Comparison of ENCODE assay signal across 11 cellular contexts in the genomic region with DNA sequence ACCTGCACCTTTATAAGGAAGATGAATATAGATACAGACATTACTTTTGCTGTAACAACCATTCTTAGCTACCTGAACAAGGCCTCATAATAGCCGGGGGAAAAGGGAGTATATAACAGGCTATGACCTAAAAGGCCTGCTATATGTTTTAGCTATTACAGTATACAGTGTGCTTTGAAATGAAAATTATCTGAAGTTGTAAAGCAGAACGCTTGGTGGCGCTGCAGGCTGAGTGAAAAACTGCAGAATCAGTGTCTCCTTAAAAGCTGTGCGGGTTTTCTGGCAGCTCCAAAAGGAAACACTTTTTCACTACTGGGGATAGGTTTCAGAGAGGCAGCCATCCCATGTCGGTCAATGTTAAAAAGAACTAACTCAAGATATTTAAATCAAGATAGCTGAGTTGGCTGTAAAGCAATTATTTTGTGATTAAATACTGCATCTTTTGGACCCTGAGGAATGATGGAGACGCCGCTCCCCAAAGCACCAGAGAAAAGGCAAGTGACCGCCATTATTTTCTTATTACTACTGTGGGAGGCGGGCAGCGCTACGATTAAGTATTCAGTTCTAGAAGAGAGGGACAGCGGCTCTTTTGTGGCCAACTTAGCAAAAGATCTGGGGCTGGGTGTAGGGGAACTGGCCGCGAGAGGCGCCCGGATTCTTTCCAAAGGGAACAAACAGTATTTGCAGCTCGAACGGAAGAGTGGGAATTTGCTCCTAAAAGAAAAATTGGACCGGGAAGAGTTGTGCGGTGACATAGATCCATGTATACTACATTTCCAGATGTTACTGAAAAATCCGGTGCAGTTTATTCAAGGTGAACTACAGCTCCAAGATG. TPM values are rescaled to one million over a fixed set of nuclear protein-coding genes. Genes with fewer than 3 reads are reported as not detected.
A peak's percentile ranks its signal among the peaks of the same experiment; 100 is the strongest.
DNase-seq lines count a peak whose midpoint lies in the region; TF ChIP-seq lines count a peak whose summit lies in the region.
"Had no signal": no experiment of that assay in that cellular context is flagged by ENCODE, and none has a peak within 500 bp of the region (broad histone marks: within the 10 kb centered on the region; RNA-seq: fewer than 3 reads in every experiment).

No MANE protein-coding gene starts in this region.

- H3K4me1 Mint-ChIP-seq in brain, result no peaks in the 10 kb centered on the region
- H3K4me1 Mint-ChIP-seq: activated naive CD8-positive, alpha-beta T cell treated with anti-CD3 and anti-CD28 coated beads for 36 hours had no signal

- peaks cover 54 to 78% (median 74%) of the 10 kb centered on the region in 5 experiments for H3K9me3 Mint-ChIP-seq in brain

- H3K36me3 Mint-ChIP-seq in brain, result peaks cover 79% of the 10 kb centered on the region

- TF ChIP-seq CTCF in brain (conservative IDR thresholded peaks at IDR 0.05), result no peak

- peak overlapping the region in 3 of 5 experiments; percentile 49 to 77 (median 72) for H3K4me3 Mint-ChIP-seq in brain
- H3K4me3 Mint-ChIP-seq: activated naive CD8-positive, alpha-beta T cell treated with anti-CD3 and anti-CD28 coated beads for 36 hours had no signal

- peak overlapping the region in 1 of 5 experiments; percentile 71 for H3K27ac Mint-ChIP-seq in brain
- H3K27ac Mint-ChIP-seq: activated naive CD8-positive, alpha-beta T cell treated with anti-CD3 and anti-CD28 coated beads for 36 hours; progenitor cell of endocrine pancreas had no signal

- DNase-seq in COLO668 (lab: John Stamatoyannopoulos, UW; ENCODE audit: unreplicated experiment) (peak; percentile 7), M059J (ENCODE audit: low read depth) (peak; percentile 61), epidermal melanocyte (ENCODE audit: insufficient read length, low spot score) (no peak), NCI-H524 treated with DMSO at 0.1 percent for 48 hours (lab: John Stamatoyannopoulos, UW) (no peak)
- no peak for DNase-seq in activated CD4-positive, alpha-beta T cell treated with anti-CD3 and anti-CD28 coated beads for 4 hours
- DNase-seq: activated naive CD8-positive, alpha-beta T cell treated with anti-CD3 and anti-CD28 coated beads for 36 hours; dermis blood vessel endothelial cell had no signal

- no peaks in the 10 kb centered on the region for H3K27me3 Mint-ChIP-seq in brain
- H3K27me3 Mint-ChIP-seq: progenitor cell of endocrine pancreas had no signal

RNA-seq across cellular contexts. Expression of a gene that starts 5.9 kb away (rescaled TPM):
- total RNA-seq in M059J (2014; rRNA removed; shearing (Covaris generic)), result 0.49 and 0.62 TPM in 2 replicates
- polyA plus RNA-seq in brain (ENCODE audit: insufficient read depth, low read depth, low replicate concordance), result 1.5 TPM
- total RNA-seq: activated CD8-positive, alpha-beta memory T cell treated with anti-CD3 and anti-CD28 coated beads for 36 hours; activated naive CD8-positive, alpha-beta T cell treated with anti-CD3 and anti-CD28 coated beads for 36 hours; GM12878 had no signal
- polyA plus RNA-seq: GM12878 had no signal

RNA-seq across cellular contexts. Expression of a gene that starts 16.7 kb away (rescaled TPM):
- 1.7 and 2.1 TPM in 2 replicates for total RNA-seq in M059J (2014; rRNA removed; shearing (Covaris generic))
- polyA plus RNA-seq in brain (ENCODE audit: insufficient read depth, low read depth, low replicate concordance), result 1.3 TPM
- total RNA-seq: activated CD8-positive, alpha-beta memory T cell treated with anti-CD3 and anti-CD28 coated beads for 36 hours; activated naive CD8-positive, alpha-beta T cell treated with anti-CD3 and anti-CD28 coated beads for 36 hours; GM12878 had no signal
- polyA plus RNA-seq: GM12878 had no signal

RNA-seq across cellular contexts. Expression of a gene that starts 20.8 kb away (rescaled TPM):
- not detected in 2 replicates for total RNA-seq in M059J (2014; rRNA removed; shearing (Covaris generic))
- polyA plus RNA-seq in brain (ENCODE audit: insufficient read depth, low read depth, low replicate concordance), result 57.4 TPM
- total RNA-seq: activated CD8-positive, alpha-beta memory T cell treated with anti-CD3 and anti-CD28 coated beads for 36 hours; activated naive CD8-positive, alpha-beta T cell treated with anti-CD3 and anti-CD28 coated beads for 36 hours; GM12878 had no signal

RNA-seq across cellular contexts. Expression of a gene that starts 21.8 kb away (rescaled TPM):
- 0.98 and 3.8 TPM in 2 replicates for total RNA-seq in M059J (2014; rRNA removed; shearing (Covaris generic))
- 5.9 TPM for polyA plus RNA-seq in brain (ENCODE audit: insufficient read depth, low read depth, low replicate concordance)
- total RNA-seq: activated CD8-positive, alpha-beta memory T cell treated with anti-CD3 and anti-CD28 coated beads for 36 hours; activated naive CD8-positive, alpha-beta T cell treated with anti-CD3 and anti-CD28 coated beads for 36 hours; GM12878 had no signal
- polyA plus RNA-seq: GM12878 had no signal

RNA-seq across cellular contexts. Expression of a gene that starts 26.4 kb away (rescaled TPM):
- 3.0 and 8.6 TPM in 2 replicates for total RNA-seq in M059J (2014; rRNA removed; shearing (Covaris generic))
- polyA plus RNA-seq in brain (ENCODE audit: insufficient read depth, low read depth, low replicate concordance), result 20.5 TPM
- total RNA-seq: activated CD8-positive, alpha-beta memory T cell treated with anti-CD3 and anti-CD28 coated beads for 36 hours; activated naive CD8-positive, alpha-beta T cell treated with anti-CD3 and anti-CD28 coated beads for 36 hours; GM12878 had no signal

Comparison
In these comparisons a context has a peak if more than half of its experiments do, and no peak if none do; other contexts are left out.
1. DNase-seq: peak in COLO668 (single experiment) and M059J (single experiment); none in epidermal melanocyte (single experiment), NCI-H524 treated with DMSO at 0.1 percent for 48 hours (single experiment) and activated CD4-positive, alpha-beta T cell treated with anti-CD3 and anti-CD28 coated beads for 4 hours (0 of 2).